In genomic region chr1:110210604-110211502, GRCh38 we compare ENCODE assay signal across 1 cellular context.
TF ChIP-seq lines count a peak whose summit lies in the region.

No MANE protein-coding gene starts in this region.

TF ChIP-seq in HepG2, 621 proteins besides CTCF, POLR2A, EP300 and RAD21 (continued from another document):
- TF ChIP-seq ZNF253 (CRISPR knock-in tag; IDR thresholded peaks at IDR 0.05; ENCODE audit: borderline replicate concordance) (0 out of 2 replicates have a peak, but pooled peaks have one; percentile 58), ZNF724P (CRISPR knock-in tag; IDR thresholded peaks at IDR 0.05; ENCODE audit: borderline replicate concordance) (0 out of 2 replicates have a peak, but pooled peaks have one; percentile 29), TFDP1 (CRISPR knock-in tag; IDR thresholded peaks at IDR 0.05; ENCODE audit: borderline replicate concordance) (peak; percentile 56; the same call in 1 of the 2 replicates), KDM5B (CRISPR knock-in tag; IDR thresholded peaks at IDR 0.05; ENCODE audit: borderline replicate concordance) (peak; percentile 38; the same call in 1 of the 2 replicates), MYPOP (CRISPR knock-in tag; IDR thresholded peaks at IDR 0.05) (peak; percentile 44; the same call in 1 of the 2 replicates)
